Comparison of ENCODE assay signal across 1 cellular context in genomic region chr18:60070631-60071030, GRCh38.
TF ChIP-seq lines count a peak whose summit lies in the region.

No MANE protein-coding gene starts in this region.

TF ChIP-seq in WTC11, 78 proteins besides CTCF, POLR2A, EP300 and RAD21 (continued from another document):
- TF ChIP-seq E2F1 (CRISPR knock-in tag; IDR thresholded peaks at IDR 0.05) (no peak), FOXK1 (CRISPR knock-in tag; IDR thresholded peaks at IDR 0.05) (no peak), STAT6 (CRISPR knock-in tag; conservative IDR thresholded peaks at IDR 0.05; ENCODE audit: low read depth) (no peak), ZNF232 (CRISPR knock-in tag; IDR thresholded peaks at IDR 0.05) (no peak), CREM (CRISPR knock-in tag; IDR thresholded peaks at IDR 0.05) (no peak), PRDM15 (CRISPR knock-in tag; IDR thresholded peaks at IDR 0.05) (no peak), TEAD1 (CRISPR knock-in tag; IDR thresholded peaks at IDR 0.05) (no peak)
